In the genomic region with DNA sequence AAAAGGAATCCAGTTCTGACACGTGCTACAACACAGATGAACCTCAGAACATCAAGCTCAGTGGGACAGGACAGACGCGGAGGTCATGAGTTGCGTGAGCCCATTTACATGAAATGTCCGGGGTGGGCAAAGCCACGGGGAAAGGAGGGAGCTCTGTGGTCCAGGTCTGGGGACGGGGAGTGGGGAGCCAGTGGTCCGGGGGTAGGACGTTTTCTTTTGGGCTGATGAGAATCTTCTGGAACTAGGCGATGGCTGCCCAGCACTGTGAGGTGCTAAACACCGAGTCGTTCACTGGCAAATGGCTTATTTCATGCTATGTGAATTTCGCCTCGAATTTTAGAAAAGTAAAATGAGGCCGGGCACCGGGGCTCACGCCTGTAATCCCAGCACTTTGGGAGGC, we compare ENCODE assay signal across 18 cellular contexts. TPM values are rescaled to one million over a fixed set of nuclear protein-coding genes. Genes with fewer than 3 reads are reported as not detected.
DNase-seq lines count a peak whose midpoint lies in the region; TF ChIP-seq lines count a peak whose summit lies in the region.
"Had no signal": no experiment of that assay in that cellular context is flagged by ENCODE, and none has a peak within 500 bp of the region (broad histone marks: within the 10 kb centered on the region; RNA-seq: fewer than 3 reads in every experiment).

No MANE protein-coding gene starts in this region.

- no peak for TF ChIP-seq POLR2A in breast epithelium (IDR thresholded peaks at IDR 0.05)
- TF ChIP-seq POLR2A in tibial nerve (IDR thresholded peaks at IDR 0.05): no peak

- H3K9me3 ChIP-seq in breast epithelium: no peaks in the 10 kb centered on the region
- peaks cover 10% of the 10 kb centered on the region for H3K9me3 ChIP-seq in mammary epithelial cell (replicated peaks; ENCODE audit: insufficient read depth, low read length)
- no peaks in the 10 kb centered on the region for H3K9me3 ChIP-seq in tibial nerve
- H3K9me3 ChIP-seq: BLaER1 treated with 17β-estradiol and CSF1 and Interleukin-3, amounts not matched to agents 10 nM and 100 nM had no signal

- H3K9ac ChIP-seq in mammary epithelial cell (ENCODE audit: insufficient read depth, low read length): no peak overlapping the region
- H3K9ac ChIP-seq: BLaER1 treated with 17β-estradiol and CSF1 and Interleukin-3, amounts not matched to agents 10 nM and 100 nM had no signal

- no peaks in the 10 kb centered on the region for H4K20me1 ChIP-seq in mammary epithelial cell (ENCODE audit: insufficient read depth, low read length)

- no peaks in the 10 kb centered on the region for H3K9me3 Mint-ChIP-seq in neural crest cell
- H3K9me3 Mint-ChIP-seq: GM23338 had no signal

- no peak for TF ChIP-seq EP300 in tibial nerve (IDR thresholded peaks at IDR 0.05)

- no peak for TF ChIP-seq CTCF in breast epithelium (IDR thresholded peaks at IDR 0.05)
- TF ChIP-seq CTCF in mammary epithelial cell (conservative IDR thresholded peaks at IDR 0.05 in 1 of 2, IDR thresholded peaks at IDR 0.05 in 1 of 2; ENCODE audit: extremely low read depth in 1 of 2, insufficient read depth in 1 of 2, low read depth in 1 of 2, low read length in 2 of 2): no peak
- no peak for TF ChIP-seq CTCF in neural crest cell (conservative IDR thresholded peaks at IDR 0.05)
- TF ChIP-seq CTCF in tibial nerve (IDR thresholded peaks at IDR 0.05): no peak

- H2AFZ ChIP-seq in mammary epithelial cell (ENCODE audit: low read depth, low read length): no peak overlapping the region
- H2AFZ ChIP-seq: GM23338 had no signal

- no peak overlapping the region for H3K4me3 ChIP-seq in breast epithelium
- no peak overlapping the region for H3K4me3 ChIP-seq in mammary epithelial cell (replicated peaks in 1 of 3; ENCODE audit: insufficient read depth in 1 of 3, low read depth in 2 of 3, low read length in 3 of 3)
- H3K4me3 ChIP-seq in tibial nerve: no peak overlapping the region
- H3K4me3 ChIP-seq: BLaER1 treated with 17β-estradiol and CSF1 and Interleukin-3, amounts not matched to agents 10 nM and 100 nM; GM23338 had no signal

- no peaks in the 10 kb centered on the region for H3K27me3 ChIP-seq in breast epithelium
- H3K27me3 ChIP-seq in mammary epithelial cell (ENCODE audit: insufficient read depth, low read length): no peaks in the 10 kb centered on the region
- no peaks in the 10 kb centered on the region for H3K27me3 ChIP-seq in tibial nerve

- H3K4me1 ChIP-seq in breast epithelium (peaks cover 5 to 16% of the 10 kb centered on the region in 2 donors), mammary epithelial cell (ENCODE audit: insufficient read depth, low read length) (peaks cover 13% of the 10 kb centered on the region), tibial nerve (peaks cover 0 to 95% (median 50%) of the 10 kb centered on the region in 4 donors)

- in situ Hi-C loops in mammary epithelial cell (cut with MboI; ENCODE audit: low sequenced_read_pairs in 2 of 2): no loop called here

- no TSS peak for BruUV-seq in mammary epithelial cell (replicated peaks; lab: Mats Ljungman, UMichigan)

- DNase-seq in breast epithelium (ENCODE audit: low spot score in 2 of 2) (no peak), mammary epithelial cell (no peak), neural crest cell (ENCODE audit: low read depth, low spot score) (no peak), tibial nerve (ENCODE audit: low spot score in 2 of 2) (no peak), HK-2 (ENCODE audit: unreplicated experiment) (no peak), iPS-NIHi11 (ENCODE audit: low spot score) (no peak)
- no peak for DNase-seq in NK-92 treated with Interleukin-12 subunit alpha and Interleukin-12 subunit beta, amount 100 ng/mL, for 24 hours (lab: John Stamatoyannopoulos, UW)
- DNase-seq: 8988T, DMS 273 treated with DMSO at 0.1 percent for 48 hours, EL, NCI-H1417 treated with DMSO at 0.1 percent for 48 hours, NCI-H2029, NCI-H510A had no signal

- H3K4me1 Mint-ChIP-seq in neural crest cell: peaks cover 60% of the 10 kb centered on the region

- H3K27ac ChIP-seq in breast epithelium (peak overlapping the region; percentile 84 to 87), mammary epithelial cell (ENCODE audit: insufficient read depth, low read depth, low read length) (no peak overlapping the region), angular gyrus (ENCODE audit: low read depth, low read length) (peak overlapping the region; percentile 99), tibial nerve (peak overlapping the region in 3 of 4 donors; percentile 86 to 92 (median 91))
- H3K27ac ChIP-seq: BLaER1 treated with 17β-estradiol and CSF1 and Interleukin-3, amounts not matched to agents 10 nM and 100 nM; RWPE1 had no signal

- dilution Hi-C loops in mammary epithelial cell (cut with HindIII; ENCODE audit: low sequenced_read_pairs): loop anchor here (10.0 kb wide), 1 partner anchor 59 kb away; no protein-coding TSS in a partner anchor

- H3K27me3 Mint-ChIP-seq in neural crest cell (ENCODE audit: low read depth): peaks cover 16% of the 10 kb centered on the region

- peaks cover 11% of the 10 kb centered on the region for H3K36me3 Mint-ChIP-seq in neural crest cell (ENCODE audit: low read depth)

- no peaks in the 10 kb centered on the region for H3K36me3 ChIP-seq in breast epithelium
- H3K36me3 ChIP-seq in mammary epithelial cell (ENCODE audit: insufficient read depth, low read length): no peaks in the 10 kb centered on the region
- H3K36me3 ChIP-seq in tibial nerve: peaks cover 0 to 5% (median 0%) of the 10 kb centered on the region in 3 donors

- CTCF ChIA-PET in mammary epithelial cell (lab: Charles Lee; ENCODE audit: low non-redundant PET): no interaction called here

- peak overlapping the region; percentile 81 for H3K4me3 Mint-ChIP-seq in neural crest cell
- H3K4me3 Mint-ChIP-seq: GM23338 had no signal

- H3K27ac Mint-ChIP-seq in neural crest cell (ENCODE audit: unreplicated experiment): no peak overlapping the region
- H3K27ac Mint-ChIP-seq: GM23338 had no signal

- H3K4me2 ChIP-seq in mammary epithelial cell (ENCODE audit: insufficient read depth, low read depth, low read length): no peak overlapping the region
- H3K4me2 ChIP-seq: GM23338 had no signal

- WGBS in mammary epithelial cell (ENCODE audit: low coverage, missing lambda C conversion rate): 87% methylated on average over 9 of the region's 17 CpGs
- 77 to 83% methylated on average over 17 of the region's 17 CpGs for WGBS in tibial nerve, 2 donors

- H3K79me2 ChIP-seq in mammary epithelial cell (ENCODE audit: insufficient read depth, low read length): peaks cover 7% of the 10 kb centered on the region

- intact Hi-C loops in breast epithelium (cut with DNase I; ENCODE audit: low total_unique reads): no loop called here
- intact Hi-C loops in mammary epithelial cell (cut with micrococcal nuclease): loop anchor here (10.0 kb wide), 1 partner anchor 61 kb away; no protein-coding TSS in a partner anchor

RNA-seq across cellular contexts. Expression of a gene that starts 2.6 kb away (rescaled TPM):
- 10 to 100 TPM; 14.1 to 26.4 (median 21.4) TPM for total RNA-seq in breast epithelium
- 10 to 100 TPM; 11.0 to 25.3 TPM for total RNA-seq in mammary epithelial cell
- polyA plus RNA-seq in mammary epithelial cell: 9.7 TPM
- polyA minus RNA-seq in mammary epithelial cell: 7.8 TPM
- total RNA-seq in neural crest cell: 16.0 and 19.4 TPM in 2 replicates
- total RNA-seq in tibial nerve: 10 to 100 TPM; 24.5 to 58.5 (median 31.8) TPM
- total RNA-seq: HT1080 had no signal

RNA-seq across cellular contexts. Expression of a gene that starts 8.2 kb away (rescaled TPM):
- total RNA-seq in breast epithelium (1 to 10 TPM in 2 of 3 donors, under 1 TPM in 1; 0.32 to 6.6 (median 1.3) TPM), mammary epithelial cell (under 1 TPM in 1 of 2 donors, not detected in 1; under 0.01 TPM), neural crest cell (19.4 and 19.8 TPM in 2 replicates), tibial nerve (10 to 100 TPM; 51.3 to 74.5 (median 66.3) TPM)
- polyA plus RNA-seq in mammary epithelial cell: not detected
- polyA minus RNA-seq in mammary epithelial cell: not detected
- total RNA-seq: HT1080 had no signal
